20 cellular contexts compared by ENCODE assay signal in the genomic region with DNA sequence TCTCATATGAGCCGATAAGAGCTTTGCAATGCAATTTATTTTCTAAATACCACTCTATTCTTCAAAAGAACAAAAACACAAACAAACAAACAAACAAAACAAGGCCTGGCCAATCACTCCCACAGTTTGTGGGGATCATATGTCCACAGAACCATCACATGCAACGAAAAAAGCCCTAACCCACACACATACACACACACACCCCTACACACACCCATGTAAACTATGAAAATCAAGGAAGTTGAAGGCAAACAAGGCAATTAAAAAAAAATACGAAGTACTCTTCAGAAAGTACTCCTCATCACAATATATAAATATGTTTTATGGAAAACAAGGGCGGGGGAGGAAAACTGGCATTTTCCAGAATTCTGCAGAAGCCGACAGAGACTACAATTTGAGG.
"Had no signal": no experiment of that assay in that cellular context is flagged by ENCODE, and none has a peak within 500 bp of the region (broad histone marks: within the 10 kb centered on the region; RNA-seq: fewer than 3 reads in every experiment).

No MANE protein-coding gene starts in this region.

- ATAC-seq: esophagus mucosa; gastroesophageal sphincter; stimulated activated memory B cell treated with anti-CD40 and anti-IgM and Interleukin-4, amounts not matched to agents 10 μg/mL and 1 μg/mL and 100 μg/mL, for 72 hours had no signal

- DNase-seq: activated CD4-positive, alpha-beta T cell treated with anti-CD3 and anti-CD28 coated beads, Interleukin-2, amount 50 U/mL, for 1 hour; activated CD4-positive, CD25-positive, alpha-beta regulatory T cell treated with anti-CD3 and anti-CD28 coated beads, Interleukin-2, amount 50 U/mL, for 72 hours; activated CD8-positive, alpha-beta memory T cell treated with anti-CD3 and anti-CD28 coated beads for 24 hours; activated CD8-positive, alpha-beta memory T cell treated with anti-CD3 and anti-CD28 coated beads, Interleukin-2, amount 50 U/mL, for 48 hours; activated effector memory CD4-positive, alpha-beta T cell treated with anti-CD3 and anti-CD28 coated beads, Interleukin-2, amount 50 U/mL, for 16 hours; activated naive CD4-positive, alpha-beta T cell treated with anti-CD3 and anti-CD28 coated beads, Interleukin-2, amount 50 U/mL, for 16 hours; activated T-cell treated with anti-CD3 and anti-CD28 coated beads, Interleukin-2, amount 50 U/mL, for 48 hours; aorta; heart right ventricle; immature natural killer cell; naive B cell; stimulated activated CD4-positive, alpha-beta T cell treated with anti-CD3 and anti-CD28 coated beads, Interleukin-4, amount 100 ng/mL, for 4 hours; T1000; tibial artery had no signal

- H3K9me3 ChIP-seq: gastroesophageal sphincter, tibial artery had no signal

- H3K9me3 Mint-ChIP-seq: central memory CD8-positive, alpha-beta T cell; immature natural killer cell; memory B cell; naive B cell; stimulated activated memory B cell treated with anti-CD40 and anti-IgM and Interleukin-4, amounts not matched to agents 10 μg/mL and 1 μg/mL and 100 μg/mL, for 72 hours had no signal

- H3K27me3 ChIP-seq: gastroesophageal sphincter, heart right ventricle, tibial artery had no signal

- H3K27ac Mint-ChIP-seq: memory B cell; stimulated activated memory B cell treated with anti-CD40 and anti-IgM and Interleukin-4, amounts not matched to agents 10 μg/mL and 1 μg/mL and 100 μg/mL, for 72 hours had no signal

- H3K27ac ChIP-seq: coronary artery, tibial artery had no signal

- H3K27me3 Mint-ChIP-seq: central memory CD8-positive, alpha-beta T cell; stimulated activated memory B cell treated with anti-CD40 and anti-IgM and Interleukin-4, amounts not matched to agents 10 μg/mL and 1 μg/mL and 100 μg/mL, for 72 hours had no signal

- H3K4me3 ChIP-seq: coronary artery, gastroesophageal sphincter, heart right ventricle, tibial artery had no signal

- H3K4me3 Mint-ChIP-seq: central memory CD8-positive, alpha-beta T cell; immature natural killer cell; memory B cell; naive B cell; stimulated activated memory B cell treated with anti-CD40 and anti-IgM and Interleukin-4, amounts not matched to agents 10 μg/mL and 1 μg/mL and 100 μg/mL, for 72 hours had no signal
